38 cellular contexts compared by ENCODE assay signal in the genomic region with DNA sequence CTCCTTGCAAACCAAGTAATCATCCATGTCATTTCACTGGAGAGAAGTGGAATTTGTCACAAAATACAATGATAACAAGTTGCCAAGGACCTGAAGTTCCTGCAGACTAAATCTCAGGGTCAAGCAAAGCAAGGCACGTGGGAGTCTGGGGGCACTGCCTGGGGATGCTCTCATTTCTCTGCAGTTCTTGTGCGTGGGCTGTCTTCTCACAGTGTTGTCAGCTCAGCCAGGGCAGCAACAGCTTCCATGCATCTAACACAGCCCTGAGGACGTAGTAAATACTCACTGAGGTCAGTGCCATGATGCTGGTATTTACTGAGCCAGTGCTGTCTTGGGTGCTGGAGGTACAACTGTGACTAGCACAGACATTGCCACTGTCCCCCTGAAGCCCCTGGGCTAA.
"Had no signal": no experiment of that assay in that cellular context is flagged by ENCODE, and none has a peak within 500 bp of the region (broad histone marks: within the 10 kb centered on the region; RNA-seq: fewer than 3 reads in every experiment).

No MANE protein-coding gene starts in this region.

- ATAC-seq: activated CD8-positive, alpha-beta T cell treated with anti-CD3 and anti-CD28 coated beads for 36 hours; activated naive CD4-positive, alpha-beta T cell treated with anti-CD3 and anti-CD28 coated beads, Interleukin-2, amount 50 U/mL, for 72 hours; activated T-cell treated with anti-CD3 and anti-CD28 coated beads, Interleukin-2, amount 50 U/mL, for 4 hours; activated T-cell treated with anti-CD3 and anti-CD28 coated beads, Interleukin-2, amount 50 U/mL, for 72 hours; activated T-helper 17 cell treated with anti-CD3 and anti-CD28 coated beads, Interleukin-2, amount 50 U/mL, for 72 hours; body of pancreas had no signal

- H3K4me1 Mint-ChIP-seq: activated B cell treated with CpG ODN at 0.5 μM for 24 hours; activated CD4-positive, alpha-beta T cell treated with anti-CD3 and anti-CD28 coated beads, Interleukin-2, amount 10 ng/mL, durations not matched to agents 24 days and 14 days; activated naive CD8-positive, alpha-beta T cell treated with anti-CD3 and anti-CD28 coated beads for 36 hours; activated T-helper 17 cell treated with anti-CD3 and anti-CD28 coated beads, Interleukin-2, amount 50 U/mL, for 72 hours; central memory CD8-positive, alpha-beta T cell had no signal

- H3K4me3 Mint-ChIP-seq: activated B cell treated with CpG ODN at 0.5 μM for 24 hours; activated CD4-positive, alpha-beta memory T cell treated with anti-CD3 and anti-CD28 coated beads for 36 hours; activated CD4-positive, alpha-beta T cell treated with anti-CD3 and anti-CD28 coated beads, Interleukin-2, amount 10 ng/mL, durations not matched to agents 24 days and 14 days; activated CD8-positive, alpha-beta T cell treated with anti-CD3 and anti-CD28 coated beads for 36 hours; activated naive CD4-positive, alpha-beta T cell treated with anti-CD3 and anti-CD28 coated beads for 36 hours; activated naive CD8-positive, alpha-beta T cell treated with anti-CD3 and anti-CD28 coated beads for 36 hours; activated T-cell treated with anti-CD3 and anti-CD28 coated beads, Interleukin-2, amount 50 U/mL, for 4 hours; activated T-cell treated with anti-CD3 and anti-CD28 coated beads, Interleukin-2, amount 50 U/mL, for 72 hours; activated T-helper 1 cell treated with anti-CD3 and anti-CD28 coated beads, Interleukin-12 subunit alpha, Interleukin-12 subunit beta, Interleukin-2, Interleukin-4 antibody, amounts not matched to agents 30 ng/mL and 10 ng/mL and 1 ng/mL, durations not matched to agents 14 hours and 24 hours and 36 hours; activated T-helper 17 cell treated with anti-CD3 and anti-CD28 coated beads, Interleukin-2, amount 50 U/mL, for 72 hours; central memory CD8-positive, alpha-beta T cell; T-helper 1 cell treated with Interleukin-12 subunit alpha and Interleukin-12 subunit beta and Interleukin-4 antibody, amounts not matched to agents 30 μg/mL and 1 μg/mL, for 36 hours; T-helper 2 cell treated with Interferon-gamma antibody and Interleukin-4, amounts not matched to agents 5 μg/mL and 100 μg/mL, for 36 hours had no signal

- H3K4me1 ChIP-seq: adrenal gland, body of pancreas, breast epithelium had no signal

- FAIRE-seq: astrocyte, TTC549 had no signal

- H3K27me3 ChIP-seq: adrenal gland, body of pancreas, brain microvascular endothelial cell, breast epithelium had no signal

- H3K36me3 Mint-ChIP-seq: activated CD4-positive, alpha-beta memory T cell treated with anti-CD3 and anti-CD28 coated beads for 36 hours; activated naive CD8-positive, alpha-beta T cell treated with anti-CD3 and anti-CD28 coated beads for 36 hours had no signal

- DNase-seq: activated B cell treated with CpG ODN at 0.5 μM for 24 hours; activated CD4-positive, alpha-beta memory T cell treated with anti-CD3 and anti-CD28 coated beads for 36 hours; activated CD4-positive, alpha-beta T cell treated with anti-CD3 and anti-CD28 coated beads for 4 hours; activated CD4-positive, alpha-beta T cell treated with anti-CD3 and anti-CD28 coated beads, Interleukin-2, amount 10 ng/mL, durations not matched to agents 24 days and 14 days; activated CD4-positive, alpha-beta T cell treated with anti-CD3 and anti-CD28 coated beads, Interleukin-2, amount 50 U/mL, for 1 hour; activated CD4-positive, alpha-beta T cell treated with anti-CD3 and anti-CD28 coated beads, Interleukin-2, amount 50 U/mL, for 4 hours; activated CD4-positive, CD25-positive, alpha-beta regulatory T cell treated with anti-CD3 and anti-CD28 coated beads, Interleukin-2, amount 50 U/mL, for 72 hours; activated CD8-positive, alpha-beta memory T cell treated with anti-CD3 and anti-CD28 coated beads, Interleukin-2, amount 50 U/mL, for 4 hours; activated CD8-positive, alpha-beta T cell treated with anti-CD3 and anti-CD28 coated beads for 36 hours; activated effector memory CD4-positive, alpha-beta T cell treated with anti-CD3 and anti-CD28 coated beads, Interleukin-2, amount 50 U/mL, for 16 hours; activated gamma-delta T cell treated with Interleukin-2 at 50 U/mL for 16 hours; activated naive CD4-positive, alpha-beta T cell; activated naive CD4-positive, alpha-beta T cell treated with anti-CD3 and anti-CD28 coated beads for 36 hours; activated naive CD4-positive, alpha-beta T cell treated with anti-CD3 and anti-CD28 coated beads, Interleukin-2, amount 50 U/mL, for 16 hours; activated naive CD8-positive, alpha-beta T cell treated with anti-CD3 and anti-CD28 coated beads for 36 hours; activated T-cell treated with anti-CD3 and anti-CD28 coated beads for 4 hours; activated T-cell treated with anti-CD3 and anti-CD28 coated beads, Interleukin-2, amount 50 U/mL, for 1 hour; activated T-cell treated with anti-CD3 and anti-CD28 coated beads, Interleukin-2, amount 50 U/mL, for 4 hours; activated T-cell treated with anti-CD3 and anti-CD28 coated beads, Interleukin-2, amount 50 U/mL, for 72 hours; adrenal gland; amniotic stem cell; aorta; body of pancreas; brain microvascular endothelial cell; caudate nucleus; T-helper 1 cell; T-helper 2 cell; T-helper 9 cell had no signal

- H3K4me3 ChIP-seq: adrenal gland, body of pancreas, breast epithelium had no signal

- H3K27ac ChIP-seq: adrenal gland, body of pancreas, brain microvascular endothelial cell, breast epithelium, VCaP had no signal

- H3K27ac Mint-ChIP-seq: activated B cell treated with CpG ODN at 0.5 μM for 24 hours; activated CD4-positive, alpha-beta memory T cell treated with anti-CD3 and anti-CD28 coated beads for 36 hours; activated CD4-positive, alpha-beta T cell treated with anti-CD3 and anti-CD28 coated beads, Interleukin-2, amount 10 ng/mL, durations not matched to agents 24 days and 14 days; activated CD8-positive, alpha-beta T cell treated with anti-CD3 and anti-CD28 coated beads for 36 hours; activated naive CD4-positive, alpha-beta T cell treated with anti-CD3 and anti-CD28 coated beads for 36 hours; activated naive CD4-positive, alpha-beta T cell treated with anti-CD3 and anti-CD28 coated beads, Interleukin-2, amount 50 U/mL, for 72 hours; activated naive CD8-positive, alpha-beta T cell treated with anti-CD3 and anti-CD28 coated beads for 36 hours; activated T-cell treated with anti-CD3 and anti-CD28 coated beads, Interleukin-2, amount 50 U/mL, for 72 hours; activated T-helper 1 cell treated with anti-CD3 and anti-CD28 coated beads, Interleukin-12 subunit alpha, Interleukin-12 subunit beta, Interleukin-2, Interleukin-4 antibody, amounts not matched to agents 30 ng/mL and 10 ng/mL and 1 ng/mL, durations not matched to agents 14 hours and 24 hours and 36 hours; activated T-helper 17 cell treated with anti-CD3 and anti-CD28 coated beads, Interleukin-2, amount 50 U/mL, for 72 hours; T-helper 1 cell treated with Interleukin-12 subunit alpha and Interleukin-12 subunit beta and Interleukin-4 antibody, amounts not matched to agents 30 μg/mL and 1 μg/mL, for 36 hours; T-helper 2 cell treated with Interferon-gamma antibody and Interleukin-4, amounts not matched to agents 5 μg/mL and 100 μg/mL, for 36 hours had no signal

- H3K36me3 ChIP-seq: adrenal gland, brain microvascular endothelial cell, breast epithelium had no signal

- H3K9me3 ChIP-seq: adrenal gland, body of pancreas had no signal

- H3K27me3 Mint-ChIP-seq: activated CD4-positive, alpha-beta T cell treated with anti-CD3 and anti-CD28 coated beads, Interleukin-2, amount 10 ng/mL, durations not matched to agents 24 days and 14 days had no signal
